ENCODE assay signal across 19 cellular contexts in genomic region chr10:69972951-69973350, GRCh38.
DNase-seq lines count a peak whose midpoint lies in the region; ATAC-seq and TF ChIP-seq lines count a peak whose summit lies in the region.
"Had no signal": no experiment of that assay in that cellular context is flagged by ENCODE, and none has a peak within 500 bp of the region (broad histone marks: within the 10 kb centered on the region; RNA-seq: fewer than 3 reads in every experiment).

No MANE protein-coding gene starts in this region.

- H3K36me3 Mint-ChIP-seq in activated T-helper 17 cell treated with anti-CD3 and anti-CD28 coated beads, Interleukin-2, amount 50 U/mL, for 72 hours (ENCODE audit: low read depth), result no peaks in the 10 kb centered on the region
- H3K36me3 Mint-ChIP-seq: CD8-positive, alpha-beta T cell had no signal

- peaks cover 63% of the 10 kb centered on the region for H3K4me1 ChIP-seq in A673 (ENCODE audit: insufficient read depth, low read length, poor library complexity, severe bottlenecking)
- peaks cover 30% of the 10 kb centered on the region for H3K4me1 ChIP-seq in SJSA1 (replicated peaks)

- intact Hi-C loops in A673 (cut with micrococcal nuclease; ENCODE audit: unreplicated experiment), result loop anchor here (5.0 kb wide), 1 partner anchor 79 kb away; the partner anchor contains the start of gene MACROH2A2

- H3K36me3 ChIP-seq in A673 (ENCODE audit: insufficient read depth, low read length, poor library complexity, severe bottlenecking), result no peaks in the 10 kb centered on the region
- no peaks in the 10 kb centered on the region for H3K36me3 ChIP-seq in SJSA1
- H3K36me3 ChIP-seq: MG63 had no signal

- H3K4me1 Mint-ChIP-seq in activated T-helper 17 cell treated with anti-CD3 and anti-CD28 coated beads, Interleukin-2, amount 50 U/mL, for 72 hours, result peaks cover 7% of the 10 kb centered on the region

- POLR2A ChIA-PET in A673 (lab: Charles Lee; ENCODE audit: low non-redundant PET), result no interaction called here

- CTCF ChIA-PET in A673 (lab: Charles Lee), result no interaction called here

- H3K9me3 Mint-ChIP-seq in activated T-helper 17 cell treated with anti-CD3 and anti-CD28 coated beads, Interleukin-2, amount 50 U/mL, for 72 hours, result no peaks in the 10 kb centered on the region

- H3K27ac ChIP-seq in A673 (ENCODE audit: low read depth, low read length, poor library complexity, severe bottlenecking), result peak overlapping the region; percentile 73
- no peak overlapping the region for H3K27ac ChIP-seq in SJSA1
- H3K27ac ChIP-seq: KMS-11 had no signal

- H3K27ac Mint-ChIP-seq in activated T-helper 17 cell treated with anti-CD3 and anti-CD28 coated beads, Interleukin-2, amount 50 U/mL, for 72 hours, result no peak overlapping the region
- H3K27ac Mint-ChIP-seq: CD8-positive, alpha-beta T cell; H9 had no signal

- H3K27me3 ChIP-seq in A673 (replicated peaks; ENCODE audit: insufficient read depth, low read depth, low read length, poor library complexity) (no peaks in the 10 kb centered on the region), SJSA1 (replicated peaks) (no peaks in the 10 kb centered on the region; the same call in 1 of the 2 replicates)

- H3K9me3 ChIP-seq in A673 (ENCODE audit: low read depth, low read length, poor library complexity, severe bottlenecking) (peaks cover 8% of the 10 kb centered on the region), SJSA1 (replicated peaks) (no peaks in the 10 kb centered on the region)
- H3K9me3 ChIP-seq: MG63, SK-N-SH had no signal

- no peak overlapping the region for H3K4me3 Mint-ChIP-seq in activated T-helper 17 cell treated with anti-CD3 and anti-CD28 coated beads, Interleukin-2, amount 50 U/mL, for 72 hours
- H3K4me3 Mint-ChIP-seq: CD8-positive, alpha-beta T cell; H9 had no signal

- peaks cover 35% of the 10 kb centered on the region for H3K27me3 Mint-ChIP-seq in activated T-helper 17 cell treated with anti-CD3 and anti-CD28 coated beads, Interleukin-2, amount 50 U/mL, for 72 hours

- no TSS peak for BruUV-seq in A673 (replicated peaks; lab: Mats Ljungman, UMichigan)

- TF ChIP-seq CTCF in A673 (conservative IDR thresholded peaks at IDR 0.05; ENCODE audit: low read depth, low read length), result no peak

- no peak for ATAC-seq in activated T-helper 17 cell treated with anti-CD3 and anti-CD28 coated beads, Interleukin-2, amount 50 U/mL, for 72 hours (replicated peaks)
- ATAC-seq: CD8-positive, alpha-beta T cell; Right ventricle myocardium inferior had no signal

- DNase-seq in A673 (ENCODE audit: low spot score), result no peak
- peak; percentile 58 for DNase-seq in ELR (ENCODE audit: low read depth)
- peak; percentile 32 to 37 for DNase-seq in SJSA1 (ENCODE audit: low read depth in 1 of 2, low spot score in 2 of 2)
- peak; percentile 97 for DNase-seq in fibroblast of peridontal ligament (ENCODE audit: extremely low read depth)
- no peak for DNase-seq in activated gamma-delta T cell (lab: John Stamatoyannopoulos, UW)
- DNase-seq in iPS-NIHi11 (ENCODE audit: low spot score), result no peak
- DNase-seq in NCI-H1930 (lab: John Stamatoyannopoulos, UW), result no peak
- DNase-seq: 8988T; CD8-positive, alpha-beta T cell; H9; MG63; NCI-H1092 treated with DMSO at 0.1 percent for 48 hours; NCI-H1694 treated with DMSO at 0.1 percent for 48 hours; NCI-H446 treated with DMSO at 0.1 percent for 48 hours; NCI-H82; SK-N-SH had no signal

- H3K4me3 ChIP-seq in A673 (ENCODE audit: low read depth, low read length, poor library complexity, severe bottlenecking), result no peak overlapping the region
- H3K4me3 ChIP-seq in SJSA1, result no peak overlapping the region
- H3K4me3 ChIP-seq: MG63 had no signal

Comparison
In these comparisons a context has a peak if more than half of its experiments do, and no peak if none do; other contexts are left out.
1. DNase-seq: peak in ELR (single experiment), SJSA1 (2 of 2) and fibroblast of peridontal ligament (single experiment); none in A673 (single experiment), activated gamma-delta T cell (single experiment), iPS-NIHi11 (single experiment) and NCI-H1930 (0 of 2).